18 cellular contexts compared by ENCODE assay signal in the genomic region with DNA sequence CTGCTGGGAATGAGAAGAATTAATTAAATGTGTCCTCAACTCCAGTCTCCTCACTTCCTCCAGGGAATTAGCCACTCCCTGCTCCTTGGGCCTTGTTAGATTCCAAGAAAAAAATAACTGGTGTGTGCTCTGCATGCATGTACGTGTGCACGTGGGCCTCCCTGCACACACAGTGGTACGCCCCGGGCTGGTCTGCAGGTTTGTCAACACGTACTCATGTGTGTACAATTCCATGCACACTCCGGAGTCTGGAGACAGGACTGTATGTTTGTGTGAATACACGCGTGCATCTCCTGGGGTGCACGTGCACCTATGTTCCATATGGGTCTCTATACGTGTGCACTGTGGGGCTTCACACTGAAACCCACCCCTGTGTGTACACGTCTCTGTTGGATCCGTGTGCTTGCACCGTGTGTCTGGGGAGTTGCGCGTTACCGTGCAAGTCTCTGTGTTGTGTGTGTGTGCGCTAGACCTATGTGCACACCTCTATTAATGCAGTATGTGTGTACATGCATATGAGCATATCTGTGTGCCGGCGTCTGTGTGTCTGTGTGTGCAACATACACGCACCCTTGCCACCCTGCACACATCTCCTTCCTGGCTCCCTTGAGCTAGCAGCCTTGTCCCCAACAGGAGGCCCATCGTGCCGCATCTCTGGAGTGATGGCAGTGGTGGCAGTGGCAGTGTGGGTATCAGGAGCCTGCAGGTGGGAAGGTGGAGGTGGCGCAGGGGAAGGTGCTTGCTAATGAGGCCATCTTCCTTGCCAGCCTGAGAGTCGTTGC.
"Had no signal": no experiment of that assay in that cellular context is flagged by ENCODE, and none has a peak within 500 bp of the region (broad histone marks: within the 10 kb centered on the region; RNA-seq: fewer than 3 reads in every experiment).

No MANE protein-coding gene starts in this region.

- H3K4me3 Mint-ChIP-seq: activated CD8-positive, alpha-beta T cell treated with anti-CD3 and anti-CD28 coated beads for 36 hours; activated naive CD4-positive, alpha-beta T cell treated with anti-CD3 and anti-CD28 coated beads, Interleukin-2, amount 50 U/mL, for 24 hours; brain; naive B cell had no signal

- H3K27ac ChIP-seq: esophagus muscularis mucosa, neutrophil, right atrium auricular region, transverse colon, VCaP had no signal

- H3K9me3 ChIP-seq: esophagus muscularis mucosa, neutrophil, right atrium auricular region, transverse colon had no signal

- ATAC-seq: activated CD8-positive, alpha-beta T cell treated with anti-CD3 and anti-CD28 coated beads for 36 hours had no signal

- H3K36me3 ChIP-seq: esophagus muscularis mucosa, neutrophil, right atrium auricular region, transverse colon had no signal

- H3K27me3 ChIP-seq: neutrophil, right atrium auricular region, transverse colon had no signal

- H3K9me3 Mint-ChIP-seq: activated CD8-positive, alpha-beta T cell treated with anti-CD3 and anti-CD28 coated beads for 36 hours; activated naive CD4-positive, alpha-beta T cell treated with anti-CD3 and anti-CD28 coated beads, Interleukin-2, amount 50 U/mL, for 24 hours; activated T-helper 2 cell treated with anti-CD3 and anti-CD28 coated beads, Interferon-gamma antibody, Interleukin-2, Interleukin-4, amounts not matched to agents 10 μg/mL and 5 μg/mL and 100 μg/mL, durations not matched to agents 14 hours and 24 hours and 36 hours; naive B cell had no signal

- H3K4me3 ChIP-seq: esophagus muscularis mucosa, right atrium auricular region, transverse colon had no signal

- H3K4me1 Mint-ChIP-seq: activated naive CD4-positive, alpha-beta T cell treated with anti-CD3 and anti-CD28 coated beads, Interleukin-2, amount 50 U/mL, for 24 hours; naive B cell had no signal

- H3K27me3 Mint-ChIP-seq: activated CD8-positive, alpha-beta T cell treated with anti-CD3 and anti-CD28 coated beads for 36 hours had no signal

- DNase-seq: activated CD4-positive, alpha-beta T cell treated with anti-CD3 and anti-CD28 coated beads for 4 hours; activated CD8-positive, alpha-beta memory T cell treated with anti-CD3 and anti-CD28 coated beads, Interleukin-2, amount 50 U/mL, for 4 hours; activated CD8-positive, alpha-beta T cell treated with anti-CD3 and anti-CD28 coated beads for 36 hours; amygdala; cerebellar nuclear complex; naive B cell; stimulated activated CD4-positive, alpha-beta T cell treated with anti-CD3 and anti-CD28 coated beads, Interleukin-2, amount 100 ng/mL, for 24 hours; stimulated activated naive CD4-positive, alpha-beta T cell; substantia nigra; T-helper 1 cell; transverse colon had no signal

- H3K4me1 ChIP-seq: right atrium auricular region, transverse colon had no signal

- H3K27ac Mint-ChIP-seq: activated CD8-positive, alpha-beta T cell treated with anti-CD3 and anti-CD28 coated beads for 36 hours; activated naive CD4-positive, alpha-beta T cell treated with anti-CD3 and anti-CD28 coated beads, Interleukin-2, amount 50 U/mL, for 24 hours; activated T-helper 2 cell treated with anti-CD3 and anti-CD28 coated beads, Interferon-gamma antibody, Interleukin-2, Interleukin-4, amounts not matched to agents 10 μg/mL and 5 μg/mL and 100 μg/mL, durations not matched to agents 14 hours and 24 hours and 36 hours had no signal

- H3K36me3 Mint-ChIP-seq: activated naive CD4-positive, alpha-beta T cell treated with anti-CD3 and anti-CD28 coated beads, Interleukin-2, amount 50 U/mL, for 24 hours; brain; naive B cell had no signal
